In the genomic region with DNA sequence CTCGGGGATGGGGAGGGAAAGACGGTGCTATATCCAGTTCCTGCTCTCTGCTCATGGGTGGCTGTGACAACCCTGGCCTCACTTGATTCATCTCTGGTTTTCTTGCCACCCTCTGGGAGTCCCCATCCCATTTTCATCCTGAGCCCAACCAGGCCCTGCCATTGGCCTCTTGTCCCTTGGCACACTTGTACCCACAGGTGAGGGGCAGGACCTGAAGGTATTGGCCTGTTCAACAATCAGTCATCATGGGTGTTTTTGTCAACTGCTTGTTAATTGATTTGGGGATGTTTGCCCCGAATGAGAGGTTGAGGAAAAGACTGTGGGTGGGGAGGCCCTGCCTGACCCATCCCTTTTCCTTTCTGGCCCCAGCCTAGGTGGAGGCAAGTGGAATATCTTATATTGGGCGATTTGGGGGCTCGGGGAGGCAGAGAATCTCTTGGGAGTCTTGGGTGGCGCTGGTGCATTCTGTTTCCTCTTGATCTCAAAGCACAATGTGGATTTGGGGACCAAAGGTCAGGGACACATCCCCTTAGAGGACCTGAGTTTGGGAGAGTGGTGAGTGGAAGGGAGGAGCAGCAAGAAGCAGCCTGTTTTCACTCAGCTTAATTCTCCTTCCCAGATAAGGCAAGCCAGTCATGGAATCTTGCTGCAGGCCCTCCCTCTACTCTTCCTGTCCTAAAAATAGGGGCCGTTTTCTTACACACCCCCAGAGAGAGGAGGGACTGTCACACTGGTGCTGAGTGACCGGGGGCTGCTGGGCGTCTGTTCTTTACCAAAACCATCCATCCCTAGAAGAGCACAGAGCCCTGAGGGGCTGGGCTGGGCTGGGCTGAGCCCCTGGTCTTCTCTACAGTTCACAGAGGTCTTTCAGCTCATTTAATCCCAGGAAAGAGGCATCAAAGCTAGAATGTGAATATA, we compare ENCODE assay signal across 2 cellular contexts.
TF ChIP-seq lines count a peak whose summit lies in the region.

No MANE protein-coding gene starts in this region.

TF ChIP-seq in SK-N-SH, 30 proteins besides CTCF, POLR2A, EP300 and RAD21 (continued from another document):
- TF ChIP-seq, protein P1, sequence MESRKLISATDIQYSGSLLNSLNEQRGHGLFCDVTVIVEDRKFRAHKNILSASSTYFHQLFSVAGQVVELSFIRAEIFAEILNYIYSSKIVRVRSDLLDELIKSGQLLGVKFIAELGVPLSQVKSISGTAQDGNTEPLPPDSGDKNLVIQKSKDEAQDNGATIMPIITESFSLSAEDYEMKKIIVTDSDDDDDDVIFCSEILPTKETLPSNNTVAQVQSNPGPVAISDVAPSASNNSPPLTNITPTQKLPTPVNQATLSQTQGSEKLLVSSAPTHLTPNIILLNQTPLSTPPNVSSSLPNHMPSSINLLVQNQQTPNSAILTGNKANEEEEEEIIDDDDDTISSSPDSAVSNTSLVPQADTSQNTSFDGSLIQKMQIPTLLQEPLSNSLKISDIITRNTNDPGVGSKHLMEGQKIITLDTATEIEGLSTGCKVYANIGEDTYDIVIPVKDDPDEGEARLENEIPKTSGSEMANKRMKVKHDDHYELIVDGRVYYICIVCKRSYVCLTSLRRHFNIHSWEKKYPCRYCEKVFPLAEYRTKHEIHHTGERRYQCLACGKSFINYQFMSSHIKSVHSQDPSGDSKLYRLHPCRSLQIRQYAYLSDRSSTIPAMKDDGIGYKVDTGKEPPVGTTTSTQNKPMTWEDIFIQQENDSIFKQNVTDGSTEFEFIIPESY (IDR thresholded peaks at IDR 0.05; ENCODE audit: borderline replicate concordance, low read depth) = no peak
- TF ChIP-seq ELF1 (IDR thresholded peaks at IDR 0.05) (no peak), NRF1 (IDR thresholded peaks at IDR 0.05; ENCODE audit: low read depth, low read length) (no peak), YY1 (IDR thresholded peaks at IDR 0.05; ENCODE audit: low read depth) (no peak), USF1 (IDR thresholded peaks at IDR 0.05; ENCODE audit: borderline replicate concordance, low read depth) (no peak), FOXM1 (IDR thresholded peaks at IDR 0.05; ENCODE audit: low read depth) (no peak), GATA2 (CRISPR knock-in tag; IDR thresholded peaks at IDR 0.05) (no peak), USF2 (IDR thresholded peaks at IDR 0.05; ENCODE audit: borderline replicate concordance, low read depth, low read length) (no peak), CHD2 (IDR thresholded peaks at IDR 0.05; ENCODE audit: low read length, partially characterized antibody) (no peak), GABPA (IDR thresholded peaks at IDR 0.05; ENCODE audit: low read depth) (no peak), TAF1 (IDR thresholded peaks at IDR 0.05; ENCODE audit: borderline replicate concordance, low read depth, low read length) (no peak), RFX5 (IDR thresholded peaks at IDR 0.05; ENCODE audit: low read length) (no peak)
- TF ChIP-seq, protein P2, sequence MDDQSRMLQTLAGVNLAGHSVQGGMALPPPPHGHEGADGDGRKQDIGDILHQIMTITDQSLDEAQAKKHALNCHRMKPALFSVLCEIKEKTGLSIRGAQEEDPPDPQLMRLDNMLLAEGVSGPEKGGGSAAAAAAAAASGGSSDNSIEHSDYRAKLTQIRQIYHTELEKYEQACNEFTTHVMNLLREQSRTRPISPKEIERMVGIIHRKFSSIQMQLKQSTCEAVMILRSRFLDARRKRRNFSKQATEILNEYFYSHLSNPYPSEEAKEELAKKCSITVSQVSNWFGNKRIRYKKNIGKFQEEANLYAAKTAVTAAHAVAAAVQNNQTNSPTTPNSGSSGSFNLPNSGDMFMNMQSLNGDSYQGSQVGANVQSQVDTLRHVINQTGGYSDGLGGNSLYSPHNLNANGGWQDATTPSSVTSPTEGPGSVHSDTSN (IDR thresholded peaks at IDR 0.05) = no peak

TF ChIP-seq in SK-N-SH treated with all-trans-retinoic acid at 6 μM for 48 hours, 23 proteins besides CTCF, POLR2A, EP300 and RAD21 (continued from another document):
- TF ChIP-seq OSR1 (CRISPR knock-in tag; IDR thresholded peaks at IDR 0.05) = no peak
- no peak for TF ChIP-seq ZC3H10 (CRISPR knock-in tag; IDR thresholded peaks at IDR 0.05)
- TF ChIP-seq ZNF70 (CRISPR knock-in tag; IDR thresholded peaks at IDR 0.05) = no peak
- no peak for TF ChIP-seq ZFP30 (CRISPR knock-in tag; IDR thresholded peaks at IDR 0.05)
- no peak for TF ChIP-seq ZFP3 (CRISPR knock-in tag; IDR thresholded peaks at IDR 0.05)
- TF ChIP-seq, protein P3, sequence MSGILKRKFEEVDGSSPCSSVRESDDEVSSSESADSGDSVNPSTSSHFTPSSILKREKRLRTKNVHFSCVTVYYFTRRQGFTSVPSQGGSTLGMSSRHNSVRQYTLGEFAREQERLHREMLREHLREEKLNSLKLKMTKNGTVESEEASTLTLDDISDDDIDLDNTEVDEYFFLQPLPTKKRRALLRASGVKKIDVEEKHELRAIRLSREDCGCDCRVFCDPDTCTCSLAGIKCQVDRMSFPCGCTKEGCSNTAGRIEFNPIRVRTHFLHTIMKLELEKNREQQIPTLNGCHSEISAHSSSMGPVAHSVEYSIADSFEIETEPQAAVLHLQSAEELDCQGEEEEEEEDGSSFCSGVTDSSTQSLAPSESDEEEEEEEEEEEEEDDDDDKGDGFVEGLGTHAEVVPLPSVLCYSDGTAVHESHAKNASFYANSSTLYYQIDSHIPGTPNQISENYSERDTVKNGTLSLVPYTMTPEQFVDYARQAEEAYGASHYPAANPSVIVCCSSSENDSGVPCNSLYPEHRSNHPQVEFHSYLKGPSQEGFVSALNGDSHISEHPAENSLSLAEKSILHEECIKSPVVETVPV (CRISPR knock-in tag; IDR thresholded peaks at IDR 0.05) = no peak
- no peak for TF ChIP-seq ESRRG (CRISPR knock-in tag; IDR thresholded peaks at IDR 0.05)
- TF ChIP-seq, protein P4, sequence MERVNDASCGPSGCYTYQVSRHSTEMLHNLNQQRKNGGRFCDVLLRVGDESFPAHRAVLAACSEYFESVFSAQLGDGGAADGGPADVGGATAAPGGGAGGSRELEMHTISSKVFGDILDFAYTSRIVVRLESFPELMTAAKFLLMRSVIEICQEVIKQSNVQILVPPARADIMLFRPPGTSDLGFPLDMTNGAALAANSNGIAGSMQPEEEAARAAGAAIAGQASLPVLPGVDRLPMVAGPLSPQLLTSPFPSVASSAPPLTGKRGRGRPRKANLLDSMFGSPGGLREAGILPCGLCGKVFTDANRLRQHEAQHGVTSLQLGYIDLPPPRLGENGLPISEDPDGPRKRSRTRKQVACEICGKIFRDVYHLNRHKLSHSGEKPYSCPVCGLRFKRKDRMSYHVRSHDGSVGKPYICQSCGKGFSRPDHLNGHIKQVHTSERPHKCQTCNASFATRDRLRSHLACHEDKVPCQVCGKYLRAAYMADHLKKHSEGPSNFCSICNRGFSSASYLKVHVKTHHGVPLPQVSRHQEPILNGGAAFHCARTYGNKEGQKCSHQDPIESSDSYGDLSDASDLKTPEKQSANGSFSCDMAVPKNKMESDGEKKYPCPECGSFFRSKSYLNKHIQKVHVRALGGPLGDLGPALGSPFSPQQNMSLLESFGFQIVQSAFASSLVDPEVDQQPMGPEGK (CRISPR knock-in tag; IDR thresholded peaks at IDR 0.05; ENCODE audit: borderline replicate concordance) = no peak
- TF ChIP-seq PPARA (CRISPR knock-in tag; IDR thresholded peaks at IDR 0.05; ENCODE audit: borderline replicate concordance) = no peak
- no peak for TF ChIP-seq TCF4 (CRISPR knock-in tag; IDR thresholded peaks at IDR 0.05; ENCODE audit: borderline replicate concordance)
- TF ChIP-seq, protein P5, sequence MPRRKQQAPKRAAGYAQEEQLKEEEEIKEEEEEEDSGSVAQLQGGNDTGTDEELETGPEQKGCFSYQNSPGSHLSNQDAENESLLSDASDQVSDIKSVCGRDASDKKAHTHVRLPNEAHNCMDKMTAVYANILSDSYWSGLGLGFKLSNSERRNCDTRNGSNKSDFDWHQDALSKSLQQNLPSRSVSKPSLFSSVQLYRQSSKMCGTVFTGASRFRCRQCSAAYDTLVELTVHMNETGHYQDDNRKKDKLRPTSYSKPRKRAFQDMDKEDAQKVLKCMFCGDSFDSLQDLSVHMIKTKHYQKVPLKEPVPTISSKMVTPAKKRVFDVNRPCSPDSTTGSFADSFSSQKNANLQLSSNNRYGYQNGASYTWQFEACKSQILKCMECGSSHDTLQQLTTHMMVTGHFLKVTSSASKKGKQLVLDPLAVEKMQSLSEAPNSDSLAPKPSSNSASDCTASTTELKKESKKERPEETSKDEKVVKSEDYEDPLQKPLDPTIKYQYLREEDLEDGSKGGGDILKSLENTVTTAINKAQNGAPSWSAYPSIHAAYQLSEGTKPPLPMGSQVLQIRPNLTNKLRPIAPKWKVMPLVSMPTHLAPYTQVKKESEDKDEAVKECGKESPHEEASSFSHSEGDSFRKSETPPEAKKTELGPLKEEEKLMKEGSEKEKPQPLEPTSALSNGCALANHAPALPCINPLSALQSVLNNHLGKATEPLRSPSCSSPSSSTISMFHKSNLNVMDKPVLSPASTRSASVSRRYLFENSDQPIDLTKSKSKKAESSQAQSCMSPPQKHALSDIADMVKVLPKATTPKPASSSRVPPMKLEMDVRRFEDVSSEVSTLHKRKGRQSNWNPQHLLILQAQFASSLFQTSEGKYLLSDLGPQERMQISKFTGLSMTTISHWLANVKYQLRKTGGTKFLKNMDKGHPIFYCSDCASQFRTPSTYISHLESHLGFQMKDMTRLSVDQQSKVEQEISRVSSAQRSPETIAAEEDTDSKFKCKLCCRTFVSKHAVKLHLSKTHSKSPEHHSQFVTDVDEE (CRISPR knock-in tag; IDR thresholded peaks at IDR 0.05) = no peak
- no peak for TF ChIP-seq GLIS3 (CRISPR knock-in tag; IDR thresholded peaks at IDR 0.05)
- TF ChIP-seq ZNF8 (CRISPR knock-in tag; IDR thresholded peaks at IDR 0.05) = no peak
